In genomic region chr5:6161257-6161656, GRCh38 we compare ENCODE assay signal across 23 cellular contexts.
"Had no signal": no experiment of that assay in that cellular context is flagged by ENCODE, and none has a peak within 500 bp of the region (broad histone marks: within the 10 kb centered on the region; RNA-seq: fewer than 3 reads in every experiment).

No MANE protein-coding gene starts in this region.

- H3K4me3 ChIP-seq: MG63, SJSA1, SK-N-MC had no signal

- ATAC-seq: Panc1 had no signal

- H3K4me1 ChIP-seq: SJSA1 had no signal

- H3K36me3 ChIP-seq: MG63, SJSA1 had no signal

- H3K27ac ChIP-seq: HL-60, SJSA1, SK-N-MC had no signal

- H3K27me3 ChIP-seq: SJSA1 had no signal

- DNase-seq: KBM-7, MG63, NCI-H1092, NCI-H1105 treated with DMSO at 0.1 percent for 48 hours, NCI-H1417 treated with DMSO at 0.1 percent for 48 hours, NCI-H146, NCI-H1694 treated with DMSO at 0.1 percent for 48 hours, NCI-H1930, NCI-H2081, NCI-H2107, NCI-H2171, NCI-H226, NCI-H446, NCI-H510A, NCI-H524 treated with DMSO at 0.1 percent for 48 hours, NCI-H69, NCI-H774, Right ventricle myocardium superior, SIG-M5 had no signal

- H3K9me3 ChIP-seq: MG63, SJSA1 had no signal
